ENCODE assay signal across 8 cellular contexts in genomic region chr1:236395780-236396664, GRCh38.
A peak's percentile ranks its signal among the peaks of the same experiment; 100 is the strongest.
DNase-seq lines count a peak whose midpoint lies in the region; ATAC-seq and TF ChIP-seq lines count a peak whose summit lies in the region.

No MANE protein-coding gene starts in this region.

- H3K4me1 ChIP-seq in BLaER1 (peaks cover 28% of the 10 kb centered on the region), iPS DF 6.9 (ENCODE audit: control insufficient read depth, insufficient read depth, low read length) (0 out of 2 replicates have a peak, but pooled peaks cover 4% of the 10 kb centered on the region)

- H3K27me3 Mint-ChIP-seq in stimulated activated memory B cell treated with anti-CD40 and anti-IgM and Interleukin-4, amounts not matched to agents 10 μg/mL and 1 μg/mL and 100 μg/mL, for 72 hours = peaks cover 71% of the 10 kb centered on the region

- peaks cover 26% of the 10 kb centered on the region for H3K4me1 Mint-ChIP-seq in stimulated activated memory B cell treated with anti-CD40 and anti-IgM and Interleukin-4, amounts not matched to agents 10 μg/mL and 1 μg/mL and 100 μg/mL, for 72 hours

- H3K9ac ChIP-seq in BLaER1 = peak overlapping the region; percentile 73

- no peaks in the 10 kb centered on the region for H3K36me3 Mint-ChIP-seq in stimulated activated memory B cell treated with anti-CD40 and anti-IgM and Interleukin-4, amounts not matched to agents 10 μg/mL and 1 μg/mL and 100 μg/mL, for 72 hours

- H3K36me3 ChIP-seq in BLaER1 = no peaks in the 10 kb centered on the region
- H3K36me3 ChIP-seq in iPS DF 6.9 (ENCODE audit: control insufficient read depth, insufficient read depth, low read length) = no peaks in the 10 kb centered on the region

- H3K4me3 ChIP-seq in BLaER1 (peak overlapping the region; percentile 84), iPS DF 6.9 (ENCODE audit: low read length) (peak overlapping the region; percentile 86)

- no peak overlapping the region for H3K27ac ChIP-seq in BLaER1
- no peak overlapping the region for H3K27ac ChIP-seq in iPS DF 6.9 (ENCODE audit: low read length)

- no CpG with 5 or more reads among the region's 44 CpGs for WGBS in iPS DF 6.9 (ENCODE audit: insufficient coverage, insufficient read length)

- no peaks in the 10 kb centered on the region for H3K9me3 ChIP-seq in BLaER1
- no peaks in the 10 kb centered on the region for H3K9me3 ChIP-seq in iPS DF 6.9 (ENCODE audit: control insufficient read depth, insufficient read depth, low read length)

- no peak overlapping the region for H3K27ac Mint-ChIP-seq in stimulated activated memory B cell treated with anti-CD40 and anti-IgM and Interleukin-4, amounts not matched to agents 10 μg/mL and 1 μg/mL and 100 μg/mL, for 72 hours

- POLR2A ChIA-PET in GM10248 (lab: Yijun Ruan, JAX) = no interaction called here

- H3K9me3 Mint-ChIP-seq in stimulated activated memory B cell treated with anti-CD40 and anti-IgM and Interleukin-4, amounts not matched to agents 10 μg/mL and 1 μg/mL and 100 μg/mL, for 72 hours = no peaks in the 10 kb centered on the region

- no peak for TF ChIP-seq CTCF in GM10248 (IDR thresholded peaks at IDR 0.05; ENCODE audit: control extremely low read depth, extremely low read depth, low read depth, missing control alignments)

- peak; percentile 62 for DNase-seq in activated CD8-positive, alpha-beta memory T cell treated with anti-CD3 and anti-CD28 coated beads, Interleukin-2, amount 50 U/mL, for 48 hours
- DNase-seq in iPS DF 6.9 (ENCODE audit: low read depth, low spot score) (no peak), NCI-H1092 treated with DMSO at 0.1 percent for 48 hours (lab: John Stamatoyannopoulos, UW) (no peak), GM10248 (ENCODE audit: extremely low spot score) (no peak)

- CTCF ChIA-PET in GM10248 (lab: Yijun Ruan, JAX) = no interaction called here

- no peaks in the 10 kb centered on the region for H4K20me1 ChIP-seq in BLaER1

- peak overlapping the region; percentile 77 for H3K4me3 Mint-ChIP-seq in stimulated activated memory B cell treated with anti-CD40 and anti-IgM and Interleukin-4, amounts not matched to agents 10 μg/mL and 1 μg/mL and 100 μg/mL, for 72 hours

- H3K27me3 ChIP-seq in BLaER1 = peaks cover 38% of the 10 kb centered on the region
- H3K27me3 ChIP-seq in iPS DF 6.9 (ENCODE audit: control insufficient read depth, insufficient read depth, low read length) = no peaks in the 10 kb centered on the region; the same call in 1 of the 2 replicates

- ATAC-seq in GM21717 (IDR thresholded peaks at IDR 0.05; ENCODE audit: unreplicated experiment) (peak; percentile 16), GM21360 (IDR thresholded peaks at IDR 0.05; ENCODE audit: unreplicated experiment) (no peak)
- no peak for ATAC-seq in stimulated activated memory B cell treated with anti-CD40 and anti-IgM and Interleukin-4, amounts not matched to agents 10 μg/mL and 1 μg/mL and 100 μg/mL, for 72 hours

- H3K4me2 ChIP-seq in BLaER1 = peak overlapping the region; percentile 97
